In the genomic region with DNA sequence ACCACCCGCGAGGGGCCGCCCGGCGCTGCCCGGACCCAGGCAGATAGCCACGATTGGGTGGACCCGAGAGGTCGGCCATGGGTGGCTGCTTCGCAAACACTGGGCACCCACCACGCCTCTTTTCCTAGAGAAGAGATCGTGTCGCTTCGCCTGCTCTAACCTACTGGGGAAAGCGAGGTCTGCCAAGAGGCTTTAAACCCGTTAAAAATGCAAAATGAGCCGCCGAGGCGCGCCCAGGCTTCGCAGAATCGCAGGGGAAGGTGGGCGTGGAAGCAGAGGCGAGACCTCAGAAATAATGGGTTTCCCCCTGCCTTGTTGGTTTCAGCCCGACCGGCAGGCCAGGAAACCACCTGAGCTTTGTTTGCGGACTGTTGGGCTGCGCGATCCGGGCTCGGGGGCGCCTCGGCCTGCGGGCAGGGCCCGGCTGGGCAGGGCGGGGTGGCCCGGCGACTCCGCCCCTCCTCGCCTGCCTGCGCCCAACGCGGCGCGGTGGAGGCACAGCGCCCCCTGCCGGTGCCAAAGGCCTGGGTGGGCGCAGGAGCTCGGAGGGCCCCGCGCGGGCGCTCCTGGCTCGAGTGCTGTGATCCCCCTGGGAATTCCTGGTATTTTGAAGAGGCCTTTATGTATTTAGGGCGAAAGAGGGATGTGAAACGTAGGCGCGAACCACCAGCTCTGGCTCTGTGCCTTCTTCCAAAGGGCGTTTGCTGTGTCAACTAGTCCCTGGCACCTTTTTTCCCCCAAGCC, we compare ENCODE assay signal across 8 cellular contexts. TPM values are rescaled to one million over a fixed set of nuclear protein-coding genes. Genes with fewer than 3 reads are reported as not detected.
DNase-seq lines count a peak whose midpoint lies in the region; ATAC-seq and FAIRE-seq lines count a peak whose summit lies in the region.

No MANE protein-coding gene starts in this region.

- FAIRE-seq in RCC 7860 (lab: Jason Lieb, UNC), result no peak

- H3K4me1 Mint-ChIP-seq in activated T-helper 2 cell treated with anti-CD3 and anti-CD28 coated beads, Interferon-gamma antibody, Interleukin-2, Interleukin-4, amounts not matched to agents 10 μg/mL and 5 μg/mL and 100 μg/mL, durations not matched to agents 14 hours and 24 hours and 36 hours (ENCODE audit: low read depth), result peaks cover 18% of the 10 kb centered on the region
- H3K4me1 Mint-ChIP-seq in natural killer cell treated with Interleukin-12 subunit alpha and Interleukin-12 subunit beta and Interleukin-15 and Interleukin-18, amount 100 ng/mL, for 72 hours (ENCODE audit: low read depth in 2 of 2), result peaks cover 10 to 12% of the 10 kb centered on the region in 2 donors

- intact Hi-C loops in activated T-helper 2 cell treated with anti-CD3 and anti-CD28 coated beads, Interferon-gamma antibody, Interleukin-2, Interleukin-4, amounts not matched to agents 10 μg/mL and 5 μg/mL and 100 μg/mL, durations not matched to agents 14 hours and 24 hours and 36 hours (cut with micrococcal nuclease), result loop anchor here (1.0 to 5.0 kb wide), 6 partner anchors 114 to 1678 kb away; a partner anchor contains a TSS

- ATAC-seq in GM21619 (IDR thresholded peaks at IDR 0.05; ENCODE audit: unreplicated experiment), result peak; percentile 80
- ATAC-seq in natural killer cell treated with Interleukin-12 subunit alpha and Interleukin-12 subunit beta and Interleukin-15 and Interleukin-18, amount 100 ng/mL, for 72 hours, result peak; percentile 97 to 98
- ATAC-seq in stimulated activated naive CD8-positive, alpha-beta T cell treated with anti-CD3 and anti-CD28 coated beads, Interleukin-15, Interleukin-2, amounts not matched to agents 100 U/mL and 50 U/mL, for 24 hours, result peak; percentile 98

- no peaks in the 10 kb centered on the region for H3K9me3 Mint-ChIP-seq in activated T-helper 2 cell treated with anti-CD3 and anti-CD28 coated beads, Interferon-gamma antibody, Interleukin-2, Interleukin-4, amounts not matched to agents 10 μg/mL and 5 μg/mL and 100 μg/mL, durations not matched to agents 14 hours and 24 hours and 36 hours
- H3K9me3 Mint-ChIP-seq in natural killer cell treated with Interleukin-12 subunit alpha and Interleukin-12 subunit beta and Interleukin-15 and Interleukin-18, amount 100 ng/mL, for 72 hours, result no peaks in the 10 kb centered on the region

- DNase-seq in DMS79 (lab: John Stamatoyannopoulos, UW) (peak; percentile 89), RCC 7860 (ENCODE audit: low spot score) (peak; percentile 85), fibroblast of peridontal ligament (ENCODE audit: extremely low read depth) (peak; percentile 92)
- peak; percentile 28 for DNase-seq in Jurkat, Clone E6-1 (ENCODE audit: low read depth, low spot score)
- DNase-seq in activated T-helper 2 cell treated with anti-CD3 and anti-CD28 coated beads, Interferon-gamma antibody, Interleukin-2, Interleukin-4, amounts not matched to agents 10 μg/mL and 5 μg/mL and 100 μg/mL, durations not matched to agents 14 hours and 24 hours and 36 hours (ENCODE audit: low spot score), result peak; percentile 75
- DNase-seq in natural killer cell treated with Interleukin-12 subunit alpha and Interleukin-12 subunit beta and Interleukin-15 and Interleukin-18, amount 100 ng/mL, for 72 hours (ENCODE audit: low spot score), result peak; percentile 86
- DNase-seq in stimulated activated naive CD8-positive, alpha-beta T cell treated with anti-CD3 and anti-CD28 coated beads, Interleukin-15, Interleukin-2, amounts not matched to agents 100 U/mL and 50 U/mL, for 24 hours, result peak; percentile 92

- H3K4me3 ChIP-seq in Jurkat, Clone E6-1 (ENCODE audit: low read length), result peak overlapping the region; percentile 35

- H3K4me3 Mint-ChIP-seq in activated T-helper 2 cell treated with anti-CD3 and anti-CD28 coated beads, Interferon-gamma antibody, Interleukin-2, Interleukin-4, amounts not matched to agents 10 μg/mL and 5 μg/mL and 100 μg/mL, durations not matched to agents 14 hours and 24 hours and 36 hours (ENCODE audit: low read depth), result peak overlapping the region; percentile 75
- H3K4me3 Mint-ChIP-seq in natural killer cell treated with Interleukin-12 subunit alpha and Interleukin-12 subunit beta and Interleukin-15 and Interleukin-18, amount 100 ng/mL, for 72 hours, result peak overlapping the region; percentile 30

- H3K27ac Mint-ChIP-seq in activated T-helper 2 cell treated with anti-CD3 and anti-CD28 coated beads, Interferon-gamma antibody, Interleukin-2, Interleukin-4, amounts not matched to agents 10 μg/mL and 5 μg/mL and 100 μg/mL, durations not matched to agents 14 hours and 24 hours and 36 hours, result no peak overlapping the region
- H3K27ac Mint-ChIP-seq in natural killer cell treated with Interleukin-12 subunit alpha and Interleukin-12 subunit beta and Interleukin-15 and Interleukin-18, amount 100 ng/mL, for 72 hours, result peak overlapping the region in 1 of 2 donors; percentile 70

- peaks cover 36% of the 10 kb centered on the region for H3K27me3 Mint-ChIP-seq in activated T-helper 2 cell treated with anti-CD3 and anti-CD28 coated beads, Interferon-gamma antibody, Interleukin-2, Interleukin-4, amounts not matched to agents 10 μg/mL and 5 μg/mL and 100 μg/mL, durations not matched to agents 14 hours and 24 hours and 36 hours (ENCODE audit: low read depth)
- H3K27me3 Mint-ChIP-seq in natural killer cell treated with Interleukin-12 subunit alpha and Interleukin-12 subunit beta and Interleukin-15 and Interleukin-18, amount 100 ng/mL, for 72 hours, result peaks cover 7 to 20% of the 10 kb centered on the region in 2 donors

- H3K36me3 Mint-ChIP-seq in activated T-helper 2 cell treated with anti-CD3 and anti-CD28 coated beads, Interferon-gamma antibody, Interleukin-2, Interleukin-4, amounts not matched to agents 10 μg/mL and 5 μg/mL and 100 μg/mL, durations not matched to agents 14 hours and 24 hours and 36 hours (ENCODE audit: low read depth), result no peaks in the 10 kb centered on the region
- no peaks in the 10 kb centered on the region for H3K36me3 Mint-ChIP-seq in natural killer cell treated with Interleukin-12 subunit alpha and Interleukin-12 subunit beta and Interleukin-15 and Interleukin-18, amount 100 ng/mL, for 72 hours

RNA-seq across cellular contexts. Expression of a gene that starts 1.6 kb away (rescaled TPM):
- polyA plus RNA-seq in Jurkat, Clone E6-1 (2012; ENCODE audit: insufficient read depth, insufficient read length), result 10.9 TPM
- total RNA-seq in activated T-helper 2 cell treated with anti-CD3 and anti-CD28 coated beads, Interferon-gamma antibody, Interleukin-2, Interleukin-4, amounts not matched to agents 10 μg/mL and 5 μg/mL and 100 μg/mL, durations not matched to agents 14 hours and 24 hours and 36 hours, result 0.28 and 0.34 TPM in 2 replicates
- 1 to 10 TPM in 1 of 2 donors, under 1 TPM in 1; 0.74 to 1.1 TPM for total RNA-seq in natural killer cell treated with Interleukin-12 subunit alpha and Interleukin-12 subunit beta and Interleukin-15 and Interleukin-18, amount 100 ng/mL, for 72 hours

Comparison
In these comparisons a context has a peak if more than half of its experiments do, and no peak if none do; other contexts are left out.
1. Peak in every context shown above with its lines: DNase-seq, ATAC-seq and H3K4me3 ChIP-seq.
2. DNase-seq: peak in every context shown above with its lines; median percentile 92 in fibroblast of peridontal ligament; 92 in stimulated activated naive CD8-positive, alpha-beta T cell treated with anti-CD3 and anti-CD28 coated beads, Interleukin-15, Interleukin-2, amounts not matched to agents 100 U/mL and 50 U/mL, for 24 hours; 89 in DMS79; 86 in natural killer cell treated with Interleukin-12 subunit alpha and Interleukin-12 subunit beta and Interleukin-15 and Interleukin-18, amount 100 ng/mL, for 72 hours; 85 in RCC 7860; 75 in activated T-helper 2 cell treated with anti-CD3 and anti-CD28 coated beads, Interferon-gamma antibody, Interleukin-2, Interleukin-4, amounts not matched to agents 10 μg/mL and 5 μg/mL and 100 μg/mL, durations not matched to agents 14 hours and 24 hours and 36 hours; 28 in Jurkat, Clone E6-1.